In genomic region chr11:126635511-126635910, GRCh38 we compare ENCODE assay signal across 29 cellular contexts.
"Had no signal": no experiment of that assay in that cellular context is flagged by ENCODE, and none has a peak within 500 bp of the region (broad histone marks: within the 10 kb centered on the region; RNA-seq: fewer than 3 reads in every experiment).

No MANE protein-coding gene starts in this region.

- H3K27me3 ChIP-seq: neural progenitor cell, ovary, right lobe of liver, sigmoid colon, testis, transverse colon, upper lobe of left lung, vagina had no signal

- H3K4me3 Mint-ChIP-seq: naive thymus-derived CD8-positive, alpha-beta T cell; natural killer cell treated with Interleukin-12 subunit alpha and Interleukin-12 subunit beta and Interleukin-15 and Interleukin-18, amount 100 ng/mL, for 72 hours; neural progenitor cell; stimulated activated memory B cell treated with anti-CD40 and anti-IgM and Interleukin-4, amounts not matched to agents 10 μg/mL and 1 μg/mL and 100 μg/mL, for 72 hours; stimulated activated naive CD8-positive, alpha-beta T cell treated with anti-CD3 and anti-CD28 coated beads, Interleukin-15, amount 100 ng/mL, for 72 hours had no signal

- FAIRE-seq: small intestine, urothelium cell line had no signal

- ATAC-seq: naive thymus-derived CD8-positive, alpha-beta T cell; psoas muscle; right cardiac atrium; stimulated activated naive CD8-positive, alpha-beta T cell treated with anti-CD3 and anti-CD28 coated beads, Interleukin-15, amount 100 ng/mL, for 72 hours; stimulated activated naive CD8-positive, alpha-beta T cell treated with anti-CD3 and anti-CD28 coated beads, Interleukin-15, Interleukin-2, amounts not matched to agents 100 U/mL and 50 U/mL, for 24 hours had no signal

- H2AFZ ChIP-seq: neural progenitor cell, parathyroid adenoma had no signal

- H3K4me1 Mint-ChIP-seq: stimulated activated memory B cell treated with anti-CD40 and anti-IgM and Interleukin-4, amounts not matched to agents 10 μg/mL and 1 μg/mL and 100 μg/mL, for 72 hours; stimulated activated naive CD8-positive, alpha-beta T cell treated with anti-CD3 and anti-CD28 coated beads, Interleukin-15, amount 100 ng/mL, for 72 hours had no signal

- H3K4me3 ChIP-seq: neural progenitor cell, ovary, psoas muscle, right lobe of liver, sigmoid colon, suprapubic skin, testis, tibial artery, transverse colon, upper lobe of left lung, vagina had no signal

- H3K9me3 ChIP-seq: ovary, psoas muscle, right lobe of liver, sigmoid colon, suprapubic skin, testis, tibial artery, transverse colon, upper lobe of left lung, vagina had no signal

- H3K4me1 ChIP-seq: parathyroid adenoma, psoas muscle, right lobe of liver, sigmoid colon, suprapubic skin, testis, tibial artery, transverse colon, upper lobe of left lung, vagina had no signal

- H3K9ac ChIP-seq: neural progenitor cell, parathyroid adenoma had no signal

- H3K36me3 Mint-ChIP-seq: naive thymus-derived CD8-positive, alpha-beta T cell; natural killer cell treated with Interleukin-12 subunit alpha and Interleukin-12 subunit beta and Interleukin-15 and Interleukin-18, amount 100 ng/mL, for 72 hours; neural progenitor cell; stimulated activated memory B cell treated with anti-CD40 and anti-IgM and Interleukin-4, amounts not matched to agents 10 μg/mL and 1 μg/mL and 100 μg/mL, for 72 hours had no signal

- H3K27ac Mint-ChIP-seq: naive thymus-derived CD8-positive, alpha-beta T cell; natural killer cell treated with Interleukin-12 subunit alpha and Interleukin-12 subunit beta and Interleukin-15 and Interleukin-18, amount 100 ng/mL, for 72 hours; neural progenitor cell; progenitor cell of endocrine pancreas; stimulated activated memory B cell treated with anti-CD40 and anti-IgM and Interleukin-4, amounts not matched to agents 10 μg/mL and 1 μg/mL and 100 μg/mL, for 72 hours; stimulated activated naive CD8-positive, alpha-beta T cell treated with anti-CD3 and anti-CD28 coated beads, Interleukin-15, amount 100 ng/mL, for 72 hours had no signal

- H3K27ac ChIP-seq: neural progenitor cell, ovary, parathyroid adenoma, psoas muscle, right lobe of liver, sigmoid colon, suprapubic skin, testis, tibial artery, transverse colon, upper lobe of left lung, vagina had no signal

- H3K9me3 Mint-ChIP-seq: natural killer cell treated with Interleukin-12 subunit alpha and Interleukin-12 subunit beta and Interleukin-15 and Interleukin-18, amount 100 ng/mL, for 72 hours; neural progenitor cell; stimulated activated memory B cell treated with anti-CD40 and anti-IgM and Interleukin-4, amounts not matched to agents 10 μg/mL and 1 μg/mL and 100 μg/mL, for 72 hours; stimulated activated naive CD8-positive, alpha-beta T cell treated with anti-CD3 and anti-CD28 coated beads, Interleukin-15, amount 100 ng/mL, for 72 hours had no signal

- H3K4me2 ChIP-seq: neural progenitor cell had no signal

- DNase-seq: naive thymus-derived CD8-positive, alpha-beta T cell; occipital lobe; ovary; posterior cingulate gyrus; psoas muscle; right cardiac atrium; right lobe of liver; sigmoid colon; small intestine; stimulated activated CD4-positive, alpha-beta T cell treated with anti-CD3 and anti-CD28 coated beads, Interleukin-1b, Interleukin-23, amount 100 ng/mL, for 48 hours; stimulated activated CD4-positive, alpha-beta T cell treated with anti-CD3 and anti-CD28 coated beads, Interleukin-4, amount 100 ng/mL, for 1 hour; stimulated activated CD4-positive, alpha-beta T cell treated with anti-CD3 and anti-CD28 coated beads, Interleukin-4, amount 100 ng/mL, for 4 hours; stimulated activated CD8-positive, alpha-beta memory T cell treated with anti-CD3 and anti-CD28 coated beads, Interleukin-4, amount 100 ng/mL, for 48 hours; stimulated activated naive CD4-positive, alpha-beta T cell; stimulated activated naive CD8-positive, alpha-beta T cell treated with anti-CD3 and anti-CD28 coated beads, Interleukin-15, amount 100 ng/mL, for 72 hours; stimulated activated naive CD8-positive, alpha-beta T cell treated with anti-CD3 and anti-CD28 coated beads, Interleukin-15, Interleukin-2, amounts not matched to agents 100 U/mL and 50 U/mL, for 24 hours; substantia nigra; testis; tibial artery; transverse colon; upper lobe of left lung had no signal

- H3K36me3 ChIP-seq: neural progenitor cell, ovary, right lobe of liver, sigmoid colon, suprapubic skin, tibial artery, transverse colon, upper lobe of left lung, vagina had no signal
